Comparison of ENCODE assay signal across 12 cellular contexts in genomic region chr3:65549626-65549959, GRCh38.
DNase-seq lines count a peak whose midpoint lies in the region; ATAC-seq, FAIRE-seq and TF ChIP-seq lines count a peak whose summit lies in the region.
"Had no signal": no experiment of that assay in that cellular context is flagged by ENCODE, and none has a peak within 500 bp of the region (broad histone marks: within the 10 kb centered on the region; RNA-seq: fewer than 3 reads in every experiment).

No MANE protein-coding gene starts in this region.

- TF ChIP-seq CTCF in GM23338 (conservative IDR thresholded peaks at IDR 0.05; ENCODE audit: low read depth in 2 of 2) (no peak), brain microvascular endothelial cell (IDR thresholded peaks at IDR 0.05; ENCODE audit: low read depth, low read length, missing control alignments) (no peak), kidney (IDR thresholded peaks at IDR 0.05; ENCODE audit: borderline replicate concordance, extremely low read depth, insufficient read depth) (no peak)

- H3K9me3 ChIP-seq in kidney (ENCODE audit: control insufficient read depth in 1 of 2, low read length in 2 of 2) = no peaks in the 10 kb centered on the region
- no peaks in the 10 kb centered on the region for H3K9me3 ChIP-seq in HAP-1

- intact Hi-C loops in kidney (cut with DNase I) = no loop called here

- H3K36me3 ChIP-seq in GM23338 (ENCODE audit: insufficient read depth) (no peaks in the 10 kb centered on the region), brain microvascular endothelial cell (replicated peaks) (no peaks in the 10 kb centered on the region), kidney (ENCODE audit: control insufficient read depth in 1 of 2, insufficient read depth in 2 of 2, low read length in 2 of 2) (no peaks in the 10 kb centered on the region), HAP-1 (replicated peaks) (no peaks in the 10 kb centered on the region)

- H3K4me3 ChIP-seq in GM23338 (peak overlapping the region; percentile 78), brain microvascular endothelial cell (ENCODE audit: low read depth, low read length) (peak overlapping the region; percentile 51), kidney (ENCODE audit: low read length in 2 of 2) (peak overlapping the region; percentile 9 to 50), skeletal muscle cell (ENCODE audit: low read depth, low read length) (peak overlapping the region; percentile 53), HAP-1 (no peak overlapping the region)
- H3K4me3 ChIP-seq: PC-9 had no signal

- H3K27me3 ChIP-seq in GM23338 (ENCODE audit: insufficient read depth) = peaks cover 9% of the 10 kb centered on the region
- H3K27me3 ChIP-seq in brain microvascular endothelial cell (replicated peaks) = no peaks in the 10 kb centered on the region
- no peaks in the 10 kb centered on the region for H3K27me3 ChIP-seq in HAP-1 (ENCODE audit: low read depth)

- in situ Hi-C loops in brain microvascular endothelial cell (cut with HindIII; ENCODE audit: low pct_ligation_motif_present, low sequenced_read_pairs) = no loop called here
- in situ Hi-C loops in HAP-1 (cut with MboI; ENCODE audit: low sequenced_read_pairs) = no loop called here

- no peaks in the 10 kb centered on the region for H3K9me2 ChIP-seq in GM23338 (ENCODE audit: insufficient read depth)

- peaks cover 44% of the 10 kb centered on the region for H4K20me1 ChIP-seq in GM23338 (replicated peaks; ENCODE audit: insufficient read depth)

- H3K4me2 ChIP-seq in GM23338 = peak overlapping the region; percentile 94
- H3K4me2 ChIP-seq: PC-9 had no signal

- no peaks in the 10 kb centered on the region for H3K9me3 Mint-ChIP-seq in GM23338

- no peak overlapping the region for H3K27ac Mint-ChIP-seq in GM23338

- peaks cover 12% of the 10 kb centered on the region for H3K27me3 Mint-ChIP-seq in GM23338 (ENCODE audit: insufficient read depth, low read depth, poor library complexity)

- H3K27ac ChIP-seq in GM23338 (ENCODE audit: low read depth) (no peak overlapping the region), brain microvascular endothelial cell (no peak overlapping the region), kidney (ENCODE audit: low read depth in 2 of 2, low read length in 2 of 2) (no peak overlapping the region)
- H3K27ac ChIP-seq: PC-9 had no signal

- H3K9ac ChIP-seq in kidney (ENCODE audit: low read length in 2 of 2) = no peak overlapping the region

- ATAC-seq in GM23338 = peak; percentile 23; the same call in 1 of the 3 replicates

- no peak overlapping the region for H2AFZ ChIP-seq in GM23338
- H2AFZ ChIP-seq: PC-9 had no signal

- H3K79me2 ChIP-seq in GM23338 (replicated peaks; ENCODE audit: insufficient read depth) = peaks cover 67% of the 10 kb centered on the region

- DNase-seq in GM23338 (ENCODE audit: low spot score) = no peak
- DNase-seq in brain microvascular endothelial cell = no peak
- DNase-seq in kidney = no peak
- no peak for DNase-seq in skeletal muscle cell (ENCODE audit: low read depth)
- no peak for DNase-seq in stimulated activated CD4-positive, alpha-beta T cell treated with anti-CD3 and anti-CD28 coated beads, Interleukin-4, amount 100 ng/mL, for 4 hours
- no peak for DNase-seq in HAP-1 (ENCODE audit: low spot score in 2 of 2)
- DNase-seq in SHP77 (lab: John Stamatoyannopoulos, UW) = no peak
- DNase-seq in NK-92 treated with Interleukin-12 subunit alpha and Interleukin-12 subunit beta, amount 100 ng/mL, for 24 hours (lab: John Stamatoyannopoulos, UW) = no peak
- DNase-seq: activated T-cell treated with anti-CD3 and anti-CD28 coated beads, Interleukin-2, amount 50 U/mL, for 1 hour; NCI-H1694; PC-9 had no signal

- H3K4me1 ChIP-seq in GM23338 (ENCODE audit: insufficient read depth) (peaks cover 44% of the 10 kb centered on the region), kidney (ENCODE audit: control insufficient read depth in 1 of 2, insufficient read depth in 1 of 2, low read depth in 1 of 2, low read length in 2 of 2) (peaks cover 0 to 9% of the 10 kb centered on the region in 2 donors), HAP-1 (peaks cover 4% of the 10 kb centered on the region; the same call in 1 of the 2 replicates)

- peaks cover 14% of the 10 kb centered on the region; the same call in 1 of the 2 replicates for H3F3A ChIP-seq in GM23338 (replicated peaks; ENCODE audit: low read depth)

- peaks cover 57% of the 10 kb centered on the region for H3K4me1 Mint-ChIP-seq in GM23338

- H3K36me3 Mint-ChIP-seq in GM23338 (ENCODE audit: low read depth) = no peaks in the 10 kb centered on the region

- no peak for FAIRE-seq in kidney (lab: Jason Lieb, UNC)
- FAIRE-seq: colon had no signal

- peak overlapping the region; percentile 78 for H3K4me3 Mint-ChIP-seq in GM23338

TF ChIP-seq in GM23338, 12 proteins besides CTCF, POLR2A, EP300 and RAD21:
- no peak for TF ChIP-seq EZH2 (IDR thresholded peaks at IDR 0.05; ENCODE audit: low read depth, unreplicated experiment)
- TF ChIP-seq CREB1 (CRISPR knock-in tag; IDR thresholded peaks at IDR 0.05; ENCODE audit: low read depth) = no peak
- TF ChIP-seq ZNF462 (CRISPR knock-in tag; IDR thresholded peaks at IDR 0.05) = no peak
- no peak for TF ChIP-seq EZH2phosphoT487 (IDR thresholded peaks at IDR 0.05; ENCODE audit: unreplicated experiment)
- no peak for TF ChIP-seq POLR2AphosphoS5 (IDR thresholded peaks at IDR 0.05; ENCODE audit: low read depth)
- TF ChIP-seq ZNF114 (CRISPR knock-in tag; IDR thresholded peaks at IDR 0.05) = no peak
- TF ChIP-seq NANOG (IDR thresholded peaks at IDR 0.05; ENCODE audit: borderline replicate concordance) = no peak
